ENCODE assay signal across 1 cellular context in genomic region chr7:41207141-41207540, GRCh38.
TF ChIP-seq lines count a peak whose summit lies in the region.

No MANE protein-coding gene starts in this region.

TF ChIP-seq in GM23338, 12 proteins besides CTCF, POLR2A, EP300 and RAD21 (continued from another document):
- TF ChIP-seq ZNF462 (CRISPR knock-in tag; IDR thresholded peaks at IDR 0.05), result no peak
